ENCODE assay signal across 8 cellular contexts in the genomic region with DNA sequence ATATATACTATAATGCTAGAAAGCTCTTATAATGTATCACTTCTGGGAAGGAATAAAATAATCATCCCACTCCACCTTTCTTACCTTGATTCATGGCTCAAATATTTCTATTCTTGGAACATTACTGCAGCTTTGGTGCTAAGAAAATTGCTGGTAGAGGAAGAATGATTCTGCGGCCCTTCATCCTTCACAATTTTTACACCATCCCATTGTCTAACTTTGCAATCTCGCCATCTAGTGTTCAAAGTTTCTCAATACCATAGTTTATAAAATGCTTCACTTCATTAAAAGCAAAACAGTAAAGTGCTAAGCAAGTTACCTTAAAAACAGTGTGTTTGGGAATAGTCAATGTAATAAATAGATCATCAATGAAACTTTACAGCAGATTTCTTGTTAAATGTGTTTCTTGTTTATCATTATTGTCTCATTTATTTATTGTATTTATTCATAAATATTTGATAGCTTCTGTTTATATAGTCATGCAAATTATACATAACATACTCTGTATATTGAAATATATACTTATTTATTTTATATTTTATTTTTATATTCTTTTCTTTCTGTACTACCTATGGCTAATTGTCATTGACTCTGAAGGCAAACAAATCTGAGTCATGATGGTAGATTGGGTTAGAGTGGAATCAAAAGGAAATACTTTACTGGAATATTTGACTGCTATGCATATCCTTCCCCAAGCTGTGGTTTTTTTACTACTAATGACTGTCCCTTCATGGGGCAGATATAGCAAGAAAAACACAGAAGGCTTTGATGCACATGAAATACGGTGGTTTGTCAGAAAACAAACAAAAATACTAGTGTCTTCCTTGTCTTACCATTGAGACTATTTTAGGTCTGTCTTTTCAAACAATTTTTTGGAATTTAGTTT.
A peak's percentile ranks its signal among the peaks of the same experiment; 100 is the strongest.
DNase-seq lines count a peak whose midpoint lies in the region; ATAC-seq, FAIRE-seq and TF ChIP-seq lines count a peak whose summit lies in the region.

No MANE protein-coding gene starts in this region.

- H3K36me3 ChIP-seq in sigmoid colon = no peaks in the 10 kb centered on the region

- peaks cover 0 to 23% (median 17%) of the 10 kb centered on the region in 4 donors for H3K4me1 ChIP-seq in sigmoid colon

- peak; percentile 93 for FAIRE-seq in frontal cortex (lab: Jason Lieb, UNC)

- TF ChIP-seq EP300 in sigmoid colon (IDR thresholded peaks at IDR 0.05) = no peak

- intact Hi-C loops in sigmoid colon (cut with DNase I) = loop anchor here (5.0 kb wide), 1 partner anchor 212 kb away; no protein-coding TSS in a partner anchor

- no peak for ATAC-seq in HG03460 (IDR thresholded peaks at IDR 0.05; ENCODE audit: unreplicated experiment)

- DNase-seq in COLO829 (ENCODE audit: low spot score) (peak; percentile 73), GM20000 (ENCODE audit: low spot score) (peak; percentile 25), SK-MEL-5 (ENCODE audit: low read depth, low spot score) (peak; percentile 65), frontal cortex (ENCODE audit: low spot score in 2 of 2) (peak; percentile 14 to 33), sigmoid colon (no peak), NCI-H146 treated with DMSO at 0.1 percent for 48 hours (lab: John Stamatoyannopoulos, UW; ENCODE audit: unreplicated experiment) (no peak)

- H3K9me3 ChIP-seq in sigmoid colon = no peaks in the 10 kb centered on the region

- in situ Hi-C loops in SK-MEL-5 (cut with HindIII; ENCODE audit: low pct_unique_long_range_greater_than_20kb, low sequenced_read_pairs) = no loop called here

- no peak overlapping the region for H3K27ac ChIP-seq in sigmoid colon

- WGBS in sigmoid colon, 2 donors = 32 to 39% methylated on average over 3 of the region's 3 CpGs

- no peak for TF ChIP-seq POLR2A in sigmoid colon (IDR thresholded peaks at IDR 0.05)

- H3K27me3 ChIP-seq in sigmoid colon = no peaks in the 10 kb centered on the region

- H3K4me3 ChIP-seq in sigmoid colon = no peak overlapping the region

- TF ChIP-seq CTCF in GM20000 (IDR thresholded peaks at IDR 0.05; ENCODE audit: extremely low read depth, missing control alignments) (peak; percentile 16), LNCAP (IDR thresholded peaks at IDR 0.05) (peak; percentile 65), sigmoid colon (IDR thresholded peaks at IDR 0.05) (peak in 3 of 4 experiments; percentile 48 to 52 (median 49))

Comparison
In these comparisons a context has a peak if more than half of its experiments do, and no peak if none do; other contexts are left out.
1. DNase-seq: peak in COLO829 (single experiment), GM20000 (single experiment), SK-MEL-5 (single experiment) and frontal cortex (2 of 2); none in sigmoid colon (single experiment) and NCI-H146 treated with DMSO at 0.1 percent for 48 hours (single experiment).
2. Peak in every context shown above with its lines, with median percentiles within 50 percentile points of each other: CTCF ChIP-seq.